In the genomic region with DNA sequence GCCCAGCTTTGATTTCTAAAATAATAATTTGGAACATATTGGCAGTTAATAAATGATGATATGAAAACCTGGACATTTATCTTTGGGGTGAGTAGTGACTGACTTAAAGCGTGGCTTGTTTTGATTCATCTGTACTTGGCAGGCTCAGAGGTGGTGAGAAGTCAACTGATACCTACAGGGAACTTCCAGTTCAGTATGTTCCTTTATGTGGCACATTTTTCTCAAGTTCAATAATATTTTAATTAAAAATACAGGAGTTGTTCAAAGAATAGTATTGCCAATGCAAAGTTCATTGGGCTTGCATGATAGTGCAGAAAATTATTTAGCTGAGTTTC, we compare ENCODE assay signal across 37 cellular contexts. TPM values are rescaled to one million over a fixed set of nuclear protein-coding genes. Genes with fewer than 3 reads are reported as not detected.
"Had no signal": no experiment of that assay in that cellular context is flagged by ENCODE, and none has a peak within 500 bp of the region (broad histone marks: within the 10 kb centered on the region; RNA-seq: fewer than 3 reads in every experiment).

No MANE protein-coding gene starts in this region.

- H3K27me3 Mint-ChIP-seq: activated naive CD4-positive, alpha-beta T cell treated with anti-CD3 and anti-CD28 coated beads, Interleukin-2, amount 50 U/mL, for 24 hours; brain had no signal

- H3K9me3 Mint-ChIP-seq: activated naive CD4-positive, alpha-beta T cell treated with anti-CD3 and anti-CD28 coated beads for 36 hours; activated naive CD4-positive, alpha-beta T cell treated with anti-CD3 and anti-CD28 coated beads, Interleukin-2, amount 10 ng/mL, durations not matched to agents 7 days and 5 days; activated naive CD4-positive, alpha-beta T cell treated with anti-CD3 and anti-CD28 coated beads, Interleukin-2, amount 50 U/mL, for 24 hours; activated naive CD4-positive, alpha-beta T cell treated with anti-CD3 and anti-CD28 coated beads, Interleukin-2, amount 50 U/mL, for 72 hours; activated naive CD8-positive, alpha-beta T cell treated with anti-CD3 and anti-CD28 coated beads for 36 hours; activated naive CD8-positive, alpha-beta T cell treated with anti-CD3 and anti-CD28 coated beads, Interleukin-2, amount 10 ng/mL, durations not matched to agents 7 days and 5 days; activated naive CD8-positive, alpha-beta T cell treated with anti-CD3 and anti-CD28 coated beads, Interleukin-2, amount 50 U/mL, for 24 hours; activated T-cell treated with anti-CD3 and anti-CD28 coated beads, Interleukin-2, amount 50 U/mL, for 24 hours; activated T-cell treated with anti-CD3 and anti-CD28 coated beads, Interleukin-2, amount 50 U/mL, for 4 hours; activated T-cell treated with anti-CD3 and anti-CD28 coated beads, Interleukin-2, amount 50 U/mL, for 72 hours; activated T-helper 1 cell treated with anti-CD3 and anti-CD28 coated beads, Interleukin-12 subunit alpha, Interleukin-12 subunit beta, Interleukin-2, Interleukin-4 antibody, amounts not matched to agents 30 ng/mL and 10 ng/mL and 1 ng/mL, durations not matched to agents 14 hours and 24 hours and 36 hours; activated T-helper 17 cell treated with anti-CD3 and anti-CD28 coated beads, Interleukin-2, amount 50 U/mL, for 72 hours; activated T-helper 2 cell treated with anti-CD3 and anti-CD28 coated beads, Interferon-gamma antibody, Interleukin-2, Interleukin-4, amounts not matched to agents 10 μg/mL and 5 μg/mL and 100 μg/mL, durations not matched to agents 14 hours and 24 hours and 36 hours; brain; central memory CD8-positive, alpha-beta T cell had no signal

- H3K4me3 ChIP-seq: adrenal gland, ascending aorta, body of pancreas, breast epithelium, cardiac muscle cell had no signal

- H3K4me3 Mint-ChIP-seq: activated naive CD4-positive, alpha-beta T cell treated with anti-CD3 and anti-CD28 coated beads for 36 hours; activated naive CD4-positive, alpha-beta T cell treated with anti-CD3 and anti-CD28 coated beads, Interleukin-2, amount 10 ng/mL, durations not matched to agents 7 days and 5 days; activated naive CD4-positive, alpha-beta T cell treated with anti-CD3 and anti-CD28 coated beads, Interleukin-2, amount 50 U/mL, for 24 hours; activated naive CD8-positive, alpha-beta T cell; activated naive CD8-positive, alpha-beta T cell treated with anti-CD3 and anti-CD28 coated beads for 36 hours; activated naive CD8-positive, alpha-beta T cell treated with anti-CD3 and anti-CD28 coated beads, Interleukin-2, amount 10 ng/mL, durations not matched to agents 7 days and 5 days; activated naive CD8-positive, alpha-beta T cell treated with anti-CD3 and anti-CD28 coated beads, Interleukin-2, amount 50 U/mL, for 24 hours; activated T-cell treated with anti-CD3 and anti-CD28 coated beads, Interleukin-2, amount 50 U/mL, for 24 hours; activated T-cell treated with anti-CD3 and anti-CD28 coated beads, Interleukin-2, amount 50 U/mL, for 4 hours; activated T-cell treated with anti-CD3 and anti-CD28 coated beads, Interleukin-2, amount 50 U/mL, for 72 hours; activated T-helper 1 cell treated with anti-CD3 and anti-CD28 coated beads, Interleukin-12 subunit alpha, Interleukin-12 subunit beta, Interleukin-2, Interleukin-4 antibody, amounts not matched to agents 30 ng/mL and 10 ng/mL and 1 ng/mL, durations not matched to agents 14 hours and 24 hours and 36 hours; activated T-helper 17 cell treated with anti-CD3 and anti-CD28 coated beads, Interleukin-2, amount 50 U/mL, for 72 hours; brain; central memory CD8-positive, alpha-beta T cell had no signal

- ATAC-seq: activated naive CD4-positive, alpha-beta T cell treated with anti-CD3 and anti-CD28 coated beads, Interleukin-2, amount 50 U/mL, for 72 hours; activated naive CD8-positive, alpha-beta T cell treated with anti-CD3 and anti-CD28 coated beads, Interleukin-2, amount 50 U/mL, for 24 hours; activated T-cell treated with anti-CD3 and anti-CD28 coated beads, Interleukin-2, amount 50 U/mL, for 4 hours; activated T-cell treated with anti-CD3 and anti-CD28 coated beads, Interleukin-2, amount 50 U/mL, for 72 hours; activated T-helper 17 cell treated with anti-CD3 and anti-CD28 coated beads, Interleukin-2, amount 50 U/mL, for 72 hours; body of pancreas had no signal

- H3K9me3 ChIP-seq: adrenal gland, ascending aorta, body of pancreas, breast epithelium had no signal

- H3K36me3 Mint-ChIP-seq: activated naive CD4-positive, alpha-beta T cell treated with anti-CD3 and anti-CD28 coated beads, Interleukin-2, amount 10 ng/mL, durations not matched to agents 7 days and 5 days; activated naive CD4-positive, alpha-beta T cell treated with anti-CD3 and anti-CD28 coated beads, Interleukin-2, amount 50 U/mL, for 24 hours; activated naive CD4-positive, alpha-beta T cell treated with anti-CD3 and anti-CD28 coated beads, Interleukin-2, amount 50 U/mL, for 72 hours; activated naive CD8-positive, alpha-beta T cell; activated naive CD8-positive, alpha-beta T cell treated with anti-CD3 and anti-CD28 coated beads for 36 hours; activated naive CD8-positive, alpha-beta T cell treated with anti-CD3 and anti-CD28 coated beads, Interleukin-2, amount 10 ng/mL, durations not matched to agents 7 days and 5 days; brain had no signal

- H3K27me3 ChIP-seq: adrenal gland, ascending aorta, body of pancreas, breast epithelium, cardiac muscle cell had no signal

- H3K4me1 ChIP-seq: ascending aorta, breast epithelium had no signal

- H3K4me1 Mint-ChIP-seq: activated naive CD8-positive, alpha-beta T cell treated with anti-CD3 and anti-CD28 coated beads for 36 hours; activated naive CD8-positive, alpha-beta T cell treated with anti-CD3 and anti-CD28 coated beads, Interleukin-2, amount 10 ng/mL, durations not matched to agents 7 days and 5 days; activated T-helper 17 cell treated with anti-CD3 and anti-CD28 coated beads, Interleukin-2, amount 50 U/mL, for 72 hours; brain; central memory CD8-positive, alpha-beta T cell had no signal

- DNase-seq: activated effector memory CD4-positive, alpha-beta T cell treated with anti-CD3 and anti-CD28 coated beads, Interleukin-2, amount 50 U/mL, for 16 hours; activated effector memory CD4-positive, alpha-beta T cell treated with Interleukin-2 at 50 U/mL for 16 hours; activated gamma-delta T cell; activated gamma-delta T cell treated with Interleukin-2 at 50 U/mL for 16 hours; activated naive CD4-positive, alpha-beta T cell; activated naive CD4-positive, alpha-beta T cell treated with anti-CD3 and anti-CD28 coated beads for 36 hours; activated naive CD4-positive, alpha-beta T cell treated with anti-CD3 and anti-CD28 coated beads, Interleukin-2, amount 10 ng/mL, durations not matched to agents 7 days and 5 days; activated naive CD4-positive, alpha-beta T cell treated with anti-CD3 and anti-CD28 coated beads, Interleukin-2, amount 50 U/mL, for 16 hours; activated naive CD4-positive, alpha-beta T cell treated with Interleukin-2 at 50 U/mL for 16 hours; activated naive CD8-positive, alpha-beta T cell treated with anti-CD3 and anti-CD28 coated beads for 36 hours; activated naive CD8-positive, alpha-beta T cell treated with anti-CD3 and anti-CD28 coated beads, Interleukin-2, amount 10 ng/mL, durations not matched to agents 7 days and 5 days; activated naive CD8-positive, alpha-beta T cell treated with anti-CD3 and anti-CD28 coated beads, Interleukin-2, amount 50 U/mL, for 24 hours; activated T-cell treated with anti-CD3 and anti-CD28 coated beads for 4 hours; activated T-cell treated with anti-CD3 and anti-CD28 coated beads, Interleukin-2, amount 50 U/mL, for 1 hour; activated T-cell treated with anti-CD3 and anti-CD28 coated beads, Interleukin-2, amount 50 U/mL, for 24 hours; activated T-cell treated with anti-CD3 and anti-CD28 coated beads, Interleukin-2, amount 50 U/mL, for 4 hours; activated T-cell treated with anti-CD3 and anti-CD28 coated beads, Interleukin-2, amount 50 U/mL, for 48 hours; activated T-cell treated with anti-CD3 and anti-CD28 coated beads, Interleukin-2, amount 50 U/mL, for 72 hours; adrenal gland; amniotic stem cell; anterior cingulate cortex; aorta; body of pancreas; brain microvascular endothelial cell; central memory CD4-positive, alpha-beta T cell; cerebellar nuclear complex had no signal

- H3K27ac Mint-ChIP-seq: activated naive CD4-positive, alpha-beta T cell treated with anti-CD3 and anti-CD28 coated beads for 36 hours; activated naive CD4-positive, alpha-beta T cell treated with anti-CD3 and anti-CD28 coated beads, Interleukin-2, amount 10 ng/mL, durations not matched to agents 7 days and 5 days; activated naive CD4-positive, alpha-beta T cell treated with anti-CD3 and anti-CD28 coated beads, Interleukin-2, amount 50 U/mL, for 24 hours; activated naive CD4-positive, alpha-beta T cell treated with anti-CD3 and anti-CD28 coated beads, Interleukin-2, amount 50 U/mL, for 72 hours; activated naive CD8-positive, alpha-beta T cell; activated naive CD8-positive, alpha-beta T cell treated with anti-CD3 and anti-CD28 coated beads for 36 hours; activated naive CD8-positive, alpha-beta T cell treated with anti-CD3 and anti-CD28 coated beads, Interleukin-2, amount 10 ng/mL, durations not matched to agents 7 days and 5 days; activated naive CD8-positive, alpha-beta T cell treated with anti-CD3 and anti-CD28 coated beads, Interleukin-2, amount 50 U/mL, for 24 hours; activated T-cell treated with anti-CD3 and anti-CD28 coated beads, Interleukin-2, amount 50 U/mL, for 24 hours; activated T-cell treated with anti-CD3 and anti-CD28 coated beads, Interleukin-2, amount 50 U/mL, for 72 hours; activated T-helper 1 cell treated with anti-CD3 and anti-CD28 coated beads, Interleukin-12 subunit alpha, Interleukin-12 subunit beta, Interleukin-2, Interleukin-4 antibody, amounts not matched to agents 30 ng/mL and 10 ng/mL and 1 ng/mL, durations not matched to agents 14 hours and 24 hours and 36 hours; activated T-helper 17 cell treated with anti-CD3 and anti-CD28 coated beads, Interleukin-2, amount 50 U/mL, for 72 hours; activated T-helper 2 cell treated with anti-CD3 and anti-CD28 coated beads, Interferon-gamma antibody, Interleukin-2, Interleukin-4, amounts not matched to agents 10 μg/mL and 5 μg/mL and 100 μg/mL, durations not matched to agents 14 hours and 24 hours and 36 hours; brain had no signal

- H3K36me3 ChIP-seq: adrenal gland, ascending aorta, brain microvascular endothelial cell, breast epithelium, cardiac muscle cell had no signal

- H3K27ac ChIP-seq: ascending aorta, body of pancreas, brain microvascular endothelial cell, breast epithelium, cardiac muscle cell had no signal

RNA-seq across cellular contexts. Expression of a gene that starts 34.3 kb away (rescaled TPM):
- total RNA-seq: activated naive CD8-positive, alpha-beta T cell treated with anti-CD3 and anti-CD28 coated beads for 36 hours; activated naive CD8-positive, alpha-beta T cell treated with anti-CD3 and anti-CD28 coated beads, Interleukin-2, amount 10 ng/mL, durations not matched to agents 7 days and 5 days; body of pancreas had no signal
